Comparison of ENCODE assay signal across 13 cellular contexts in the genomic region with DNA sequence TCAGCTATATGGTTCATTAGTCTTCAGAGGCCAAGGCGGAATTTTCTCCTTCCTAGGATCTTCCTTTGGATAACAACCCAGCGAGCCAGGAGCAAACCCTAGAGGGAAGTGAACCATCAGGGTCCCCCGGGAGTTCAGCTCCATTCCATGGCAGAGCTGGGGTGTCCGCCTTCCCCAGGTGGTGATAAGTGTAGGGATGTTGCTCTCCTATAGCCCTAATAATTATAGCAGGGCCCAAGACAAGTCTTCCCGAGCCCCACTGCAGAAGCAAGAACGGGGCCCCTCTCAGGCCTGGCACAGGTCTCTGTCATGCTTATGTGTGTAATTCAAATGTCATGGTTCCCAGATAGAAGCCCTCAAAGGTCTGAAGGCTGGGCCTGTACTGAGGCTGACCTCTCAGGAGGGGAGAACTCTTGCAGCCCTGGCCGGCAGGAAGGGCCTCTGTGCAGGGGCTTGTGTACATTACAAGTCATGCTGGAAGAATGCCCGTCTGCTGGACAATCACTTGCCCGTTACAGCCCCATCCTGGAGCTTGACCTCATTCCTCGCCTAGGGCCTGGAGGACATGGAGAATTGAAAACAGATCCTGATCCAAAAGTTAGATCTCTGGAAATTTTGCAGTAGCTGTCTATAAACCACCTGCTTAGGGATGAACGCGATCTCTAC. TPM values are rescaled to one million over a fixed set of nuclear protein-coding genes. Genes with fewer than 3 reads are reported as not detected.
A peak's percentile ranks its signal among the peaks of the same experiment; 100 is the strongest.
DNase-seq lines count a peak whose midpoint lies in the region; ATAC-seq and TF ChIP-seq lines count a peak whose summit lies in the region.
"Had no signal": no experiment of that assay in that cellular context is flagged by ENCODE, and none has a peak within 500 bp of the region (broad histone marks: within the 10 kb centered on the region; RNA-seq: fewer than 3 reads in every experiment).

No MANE protein-coding gene starts in this region.

- no peak overlapping the region for H2BK5ac ChIP-seq in mesenchymal stem cell (ENCODE audit: low read depth, low read length, poor library complexity, severe bottlenecking)

- whole genome bisulfite sequencing in mesenchymal stem cell, result 39% methylated on average over 11 of the region's 12 CpGs

- intact Hi-C loops in A673 (cut with micrococcal nuclease; ENCODE audit: unreplicated experiment), result no loop called here

- in situ Hi-C loops in ACHN (cut with HindIII; ENCODE audit: low pct_ligation_motif_present, low pct_unique_long_range_greater_than_20kb, low sequenced_read_pairs), result no loop called here

- H3K18ac ChIP-seq in mesenchymal stem cell (ENCODE audit: low read depth in 1 of 2, low read length in 2 of 2), result peak overlapping the region; percentile 68 to 95

- H3K27ac ChIP-seq in caudate nucleus (ENCODE audit: low read depth, low read length) (peak overlapping the region; percentile 46), mesenchymal stem cell (ENCODE audit: low read length, poor library complexity, severe bottlenecking) (peak overlapping the region; percentile 6), A673 (ENCODE audit: low read depth, low read length, poor library complexity, severe bottlenecking) (no peak overlapping the region)
- H3K27ac ChIP-seq: HL-60 had no signal

- H3K4me1 ChIP-seq in mesenchymal stem cell (ENCODE audit: control insufficient read depth, insufficient read depth, low read depth, low read length), result peaks cover 36% of the 10 kb centered on the region
- H3K4me1 ChIP-seq in A673 (ENCODE audit: insufficient read depth, low read length, poor library complexity, severe bottlenecking), result peaks cover 23% of the 10 kb centered on the region

- BruUV-seq in A673 (replicated peaks; lab: Mats Ljungman, UMichigan), result no TSS peak

- no peak overlapping the region for H3K23ac ChIP-seq in mesenchymal stem cell (ENCODE audit: low read length in 2 of 2)

- CTCF ChIA-PET in A673 (lab: Charles Lee), result no interaction called here

- no peak overlapping the region for H2BK15ac ChIP-seq in mesenchymal stem cell (ENCODE audit: low read depth, poor library complexity, severe bottlenecking)

- no peak overlapping the region for H2AK5ac ChIP-seq in mesenchymal stem cell (ENCODE audit: low read length, severe bottlenecking)

- DNase-seq in ACHN (peak; percentile 41), M059J (ENCODE audit: low read depth) (peak; percentile 75), caudate nucleus (lab: John Stamatoyannopoulos, UW) (no peak), mesenchymal stem cell (peak; percentile 80), omental fat pad (ENCODE audit: low spot score) (no peak), DMS79 (lab: John Stamatoyannopoulos, UW) (no peak), A673 (ENCODE audit: low spot score) (no peak)
- DNase-seq: activated CD4-positive, alpha-beta T cell treated with anti-CD3 and anti-CD28 coated beads for 36 hours; activated T-cell treated with anti-CD3 and anti-CD28 coated beads, Interleukin-2, amount 50 U/mL, for 48 hours; left ventricle myocardium superior; natural killer cell had no signal

- H3K9me3 ChIP-seq in mesenchymal stem cell (ENCODE audit: control insufficient read depth, low read length), result no peaks in the 10 kb centered on the region
- no peaks in the 10 kb centered on the region for H3K9me3 ChIP-seq in A673 (ENCODE audit: low read depth, low read length, poor library complexity, severe bottlenecking)

- POLR2A ChIA-PET in A673 (lab: Charles Lee; ENCODE audit: low non-redundant PET), result no interaction called here

- peak overlapping the region; percentile 97 for H4K91ac ChIP-seq in mesenchymal stem cell (ENCODE audit: low read length)

- peak overlapping the region in 1 of 2 experiments; percentile 91 for H3K14ac ChIP-seq in mesenchymal stem cell (ENCODE audit: low read length in 2 of 2)

- TF ChIP-seq CTCF in omental fat pad (IDR thresholded peaks at IDR 0.05) (no peak), A673 (conservative IDR thresholded peaks at IDR 0.05; ENCODE audit: low read depth, low read length) (no peak)

- peak overlapping the region; percentile 29 for H4K8ac ChIP-seq in mesenchymal stem cell (ENCODE audit: low read length)

- H3K4me3 ChIP-seq in mesenchymal stem cell (ENCODE audit: insufficient read depth in 1 of 2, low read depth in 1 of 2, low read length in 2 of 2) (no peak overlapping the region), A673 (ENCODE audit: low read depth, low read length, poor library complexity, severe bottlenecking) (no peak overlapping the region)

- H3K79me1 ChIP-seq in mesenchymal stem cell (replicated peaks; ENCODE audit: low read length, poor library complexity, severe bottlenecking), result no peaks in the 10 kb centered on the region

- H3K4ac ChIP-seq in mesenchymal stem cell (ENCODE audit: low read depth in 1 of 2, low read length in 2 of 2), result peak overlapping the region in 1 of 2 experiments; percentile 67

- peak overlapping the region in 1 of 2 experiments; percentile 65 for H2BK12ac ChIP-seq in mesenchymal stem cell (ENCODE audit: low read length in 2 of 2)

- H3K9ac ChIP-seq in mesenchymal stem cell (ENCODE audit: low read length), result no peak overlapping the region

- peak overlapping the region; percentile 9 for H2BK120ac ChIP-seq in mesenchymal stem cell (ENCODE audit: low read depth, low read length)

- H3K36me3 ChIP-seq in mesenchymal stem cell (ENCODE audit: control insufficient read depth in 1 of 2, insufficient read depth in 2 of 2, low read depth in 1 of 2, low read length in 2 of 2) (no peaks in the 10 kb centered on the region), A673 (ENCODE audit: insufficient read depth, low read length, poor library complexity, severe bottlenecking) (no peaks in the 10 kb centered on the region)

- H3K4me2 ChIP-seq in mesenchymal stem cell (ENCODE audit: low read length, poor library complexity, severe bottlenecking), result no peak overlapping the region

- ATAC-seq in omental fat pad (ENCODE audit: low FRiP score), result no peak
- no peak for ATAC-seq in GM18868 (IDR thresholded peaks at IDR 0.05; ENCODE audit: unreplicated experiment)
- ATAC-seq: activated CD4-positive, alpha-beta T cell treated with anti-CD3 and anti-CD28 coated beads for 36 hours; left ventricle myocardium superior; natural killer cell had no signal

- H3K27me3 ChIP-seq in mesenchymal stem cell (ENCODE audit: control insufficient read depth in 1 of 2, insufficient read depth in 1 of 2, low read length in 2 of 2) (peaks cover 18 to 75% of the 10 kb centered on the region in 2 experiments), A673 (replicated peaks; ENCODE audit: insufficient read depth, low read depth, low read length, poor library complexity) (no peaks in the 10 kb centered on the region)

- H2AFZ ChIP-seq in mesenchymal stem cell (ENCODE audit: low read depth, low read length), result peak overlapping the region; percentile 1

RNA-seq across cellular contexts. Expression of a gene that starts 17.3 kb away (rescaled TPM):
- 0.07 TPM in 1 of 2 replicates, not detected in the other for total RNA-seq in M059J (2014; rRNA removed; shearing (Covaris generic))
- 0.01 TPM for polyA plus RNA-seq in mesenchymal stem cell (2013, experiment 1 of 2)
- 0.01 TPM for polyA plus RNA-seq in mesenchymal stem cell (2013, experiment 2 of 2)
- total RNA-seq in omental fat pad (not detected), A673 (2021) (not detected in 2 replicates)
- total RNA-seq: activated CD4-positive, alpha-beta T cell treated with anti-CD3 and anti-CD28 coated beads for 36 hours; left ventricle myocardium superior; natural killer cell had no signal

Comparison
In these comparisons a context has a peak if more than half of its experiments do, and no peak if none do; other contexts are left out.
1. DNase-seq: peak in ACHN (single experiment), M059J (single experiment) and mesenchymal stem cell (single experiment); none in caudate nucleus (0 of 61), omental fat pad (single experiment), DMS79 (single experiment) and A673 (single experiment).